10 cellular contexts compared by ENCODE assay signal in genomic region chrX:154730271-154730883, GRCh38. TPM values are rescaled to one million over a fixed set of nuclear protein-coding genes. Genes with fewer than 3 reads are reported as not detected.
DNase-seq lines count a peak whose midpoint lies in the region; ATAC-seq and TF ChIP-seq lines count a peak whose summit lies in the region.
"Had no signal": no experiment of that assay in that cellular context is flagged by ENCODE, and none has a peak within 500 bp of the region (broad histone marks: within the 10 kb centered on the region; RNA-seq: fewer than 3 reads in every experiment).

No MANE protein-coding gene starts in this region.

- H3K4me3 Mint-ChIP-seq in activated T-helper 17 cell treated with anti-CD3 and anti-CD28 coated beads, Interleukin-2, amount 50 U/mL, for 72 hours: peak overlapping the region; percentile 70

- H3K27ac ChIP-seq in rectal smooth muscle tissue (ENCODE audit: low read depth, low read length): peak overlapping the region; percentile 59

- H3K4me1 ChIP-seq in rectal smooth muscle tissue (ENCODE audit: control insufficient read depth, insufficient read depth, low read length): peaks cover 30% of the 10 kb centered on the region

- in situ Hi-C loops in ACHN (cut with HindIII; ENCODE audit: low pct_ligation_motif_present, low pct_unique_long_range_greater_than_20kb, low sequenced_read_pairs): no loop called here

- H3K27me3 Mint-ChIP-seq in activated T-helper 17 cell treated with anti-CD3 and anti-CD28 coated beads, Interleukin-2, amount 50 U/mL, for 72 hours: no peaks in the 10 kb centered on the region

- H3K9ac ChIP-seq in rectal smooth muscle tissue (ENCODE audit: low read length): no peak overlapping the region

- no peak for TF ChIP-seq CTCF in fibroblast of villous mesenchyme (IDR thresholded peaks at IDR 0.05; ENCODE audit: insufficient read depth, low read depth, low read length)

- DNase-seq in EH (ENCODE audit: low read depth) (peak; percentile 83), fibroblast of villous mesenchyme (ENCODE audit: low read depth) (peak; percentile 75), cerebellar cortex (ENCODE audit: low spot score) (no peak), NCI-H748 treated with DMSO at 0.1 percent for 48 hours (lab: John Stamatoyannopoulos, UW) (no peak), ACHN (no peak)
- DNase-seq: effector memory CD4-positive, alpha-beta T cell; nucleus accumbens had no signal

- ATAC-seq in activated T-helper 17 cell treated with anti-CD3 and anti-CD28 coated beads, Interleukin-2, amount 50 U/mL, for 72 hours (replicated peaks): no peak
- no peak for ATAC-seq in GM18858 (IDR thresholded peaks at IDR 0.05; ENCODE audit: unreplicated experiment)

- no peaks in the 10 kb centered on the region for H3K9me3 Mint-ChIP-seq in activated T-helper 17 cell treated with anti-CD3 and anti-CD28 coated beads, Interleukin-2, amount 50 U/mL, for 72 hours

- no peaks in the 10 kb centered on the region for H3K36me3 Mint-ChIP-seq in activated T-helper 17 cell treated with anti-CD3 and anti-CD28 coated beads, Interleukin-2, amount 50 U/mL, for 72 hours (ENCODE audit: low read depth)

- peaks cover 63% of the 10 kb centered on the region for H3K4me1 Mint-ChIP-seq in activated T-helper 17 cell treated with anti-CD3 and anti-CD28 coated beads, Interleukin-2, amount 50 U/mL, for 72 hours

- no peaks in the 10 kb centered on the region for H3K36me3 ChIP-seq in rectal smooth muscle tissue (ENCODE audit: control insufficient read depth, insufficient read depth, low read length)

- H3K27me3 ChIP-seq in rectal smooth muscle tissue (ENCODE audit: control insufficient read depth, insufficient read depth, low read length): no peaks in the 10 kb centered on the region

- H3K27ac Mint-ChIP-seq in activated T-helper 17 cell treated with anti-CD3 and anti-CD28 coated beads, Interleukin-2, amount 50 U/mL, for 72 hours: peak overlapping the region; percentile 69

- H3K4me3 ChIP-seq in fibroblast of villous mesenchyme (ENCODE audit: low read depth, low read length) (no peak overlapping the region), rectal smooth muscle tissue (ENCODE audit: low read length) (no peak overlapping the region)

RNA-seq across cellular contexts. Expression of gene GAB3, which starts 20.5 kb away (rescaled TPM):
- total RNA-seq in activated T-helper 17 cell treated with anti-CD3 and anti-CD28 coated beads, Interleukin-2, amount 50 U/mL, for 72 hours: 10 to 100 TPM; 12.1 to 13.5 TPM
- 0.43 and 0.64 TPM in 2 replicates for total RNA-seq in fibroblast of villous mesenchyme

RNA-seq across cellular contexts. Expression of gene DKC1, which starts 32.3 kb away (rescaled TPM):
- 100 to 1,000 TPM in 1 of 2 donors, 10 to 100 TPM in 1; 72.8 to 142 TPM for total RNA-seq in activated T-helper 17 cell treated with anti-CD3 and anti-CD28 coated beads, Interleukin-2, amount 50 U/mL, for 72 hours
- total RNA-seq in fibroblast of villous mesenchyme: 34.8 and 38.9 TPM in 2 replicates

Comparison
In these comparisons a context has a peak if more than half of its experiments do, and no peak if none do; other contexts are left out.
1. DNase-seq: peak in EH (single experiment) and fibroblast of villous mesenchyme (single experiment); none in cerebellar cortex (single experiment), NCI-H748 treated with DMSO at 0.1 percent for 48 hours (single experiment) and ACHN (single experiment).